23 cellular contexts compared by ENCODE assay signal in genomic region chr1:203660931-203661484, GRCh38. TPM values are rescaled to one million over a fixed set of nuclear protein-coding genes. Genes with fewer than 3 reads are reported as not detected.
DNase-seq lines count a peak whose midpoint lies in the region; ATAC-seq, FAIRE-seq and TF ChIP-seq lines count a peak whose summit lies in the region.
"Had no signal": no experiment of that assay in that cellular context is flagged by ENCODE, and none has a peak within 500 bp of the region (broad histone marks: within the 10 kb centered on the region; RNA-seq: fewer than 3 reads in every experiment).

No MANE protein-coding gene starts in this region.

- no peaks in the 10 kb centered on the region for H3K9me3 Mint-ChIP-seq in activated T-cell treated with anti-CD3 and anti-CD28 coated beads, Interleukin-2, amount 50 U/mL, for 72 hours
- no peaks in the 10 kb centered on the region for H3K9me3 Mint-ChIP-seq in activated T-helper 1 cell treated with anti-CD3 and anti-CD28 coated beads, Interleukin-12 subunit alpha, Interleukin-12 subunit beta, Interleukin-2, Interleukin-4 antibody, amounts not matched to agents 30 ng/mL and 10 ng/mL and 1 ng/mL, durations not matched to agents 14 hours and 24 hours and 36 hours
- H3K9me3 Mint-ChIP-seq: H9; stimulated activated naive CD8-positive, alpha-beta T cell treated with anti-CD3 and anti-CD28 coated beads, Interleukin-15, Interleukin-2, amounts not matched to agents 100 ng/mL and 50 ng/mL, for 24 hours; T-helper 1 cell treated with Interleukin-12 subunit alpha and Interleukin-12 subunit beta and Interleukin-4 antibody, amounts not matched to agents 30 μg/mL and 1 μg/mL, for 36 hours had no signal

- peaks cover 53% of the 10 kb centered on the region for H3K4me1 Mint-ChIP-seq in activated T-cell treated with anti-CD3 and anti-CD28 coated beads, Interleukin-2, amount 50 U/mL, for 72 hours (ENCODE audit: low read depth)
- H3K4me1 Mint-ChIP-seq in activated T-helper 1 cell treated with anti-CD3 and anti-CD28 coated beads, Interleukin-12 subunit alpha, Interleukin-12 subunit beta, Interleukin-2, Interleukin-4 antibody, amounts not matched to agents 30 ng/mL and 10 ng/mL and 1 ng/mL, durations not matched to agents 14 hours and 24 hours and 36 hours (ENCODE audit: low read depth), result peaks cover 61% of the 10 kb centered on the region

- dilution Hi-C loops in keratinocyte (cut with MboI; ENCODE audit: extremely low pct_ligation_motif_present, low sequenced_read_pairs), result no loop called here

- POLR2A ChIA-PET in RWPE1 (lab: Yijun Ruan, JAX; ENCODE audit: low non-redundant PET), result interaction anchor here (0.7 kb wide), 1 partner anchor 74 kb away, joined by 5 read pairs; no protein-coding TSS in a partner anchor

- H3K27ac ChIP-seq in keratinocyte (ENCODE audit: control insufficient read depth, insufficient read depth, low read length) (peak overlapping the region; percentile 21), uterus (peak overlapping the region; percentile 57 to 94), RWPE1 (no peak overlapping the region)
- H3K27ac ChIP-seq: C4-2B, cardiac muscle cell, ovary, upper lobe of right lung, WERI-Rb-1 had no signal

- H3K9me3 ChIP-seq in keratinocyte (ENCODE audit: control insufficient read depth, low read depth, low read length), result no peaks in the 10 kb centered on the region
- no peaks in the 10 kb centered on the region for H3K9me3 ChIP-seq in uterus
- H3K9me3 ChIP-seq in MG63, result no peaks in the 10 kb centered on the region
- H3K9me3 ChIP-seq: ovary, upper lobe of right lung had no signal

- peaks cover 49% of the 10 kb centered on the region for H3K79me2 ChIP-seq in keratinocyte (ENCODE audit: control insufficient read depth, insufficient read depth, low read length)

- H4K20me1 ChIP-seq in keratinocyte (ENCODE audit: control insufficient read depth, extremely low read depth, insufficient read depth, low read length), result no peaks in the 10 kb centered on the region

- no peaks in the 10 kb centered on the region for H3K27me3 Mint-ChIP-seq in activated T-cell treated with anti-CD3 and anti-CD28 coated beads, Interleukin-2, amount 50 U/mL, for 72 hours (ENCODE audit: low read depth)
- H3K27me3 Mint-ChIP-seq in activated T-helper 1 cell treated with anti-CD3 and anti-CD28 coated beads, Interleukin-12 subunit alpha, Interleukin-12 subunit beta, Interleukin-2, Interleukin-4 antibody, amounts not matched to agents 30 ng/mL and 10 ng/mL and 1 ng/mL, durations not matched to agents 14 hours and 24 hours and 36 hours (ENCODE audit: insufficient read depth), result no peaks in the 10 kb centered on the region
- H3K27me3 Mint-ChIP-seq: stimulated activated naive CD8-positive, alpha-beta T cell treated with anti-CD3 and anti-CD28 coated beads, Interleukin-15, Interleukin-2, amounts not matched to agents 100 ng/mL and 50 ng/mL, for 24 hours had no signal

- no peak for TF ChIP-seq CTCF in keratinocyte (optimal IDR thresholded peaks at IDR 0.05 in 1 of 3, IDR thresholded peaks at IDR 0.05 in 1 of 3, conservative IDR thresholded peaks at IDR 0.05 in 1 of 3; ENCODE audit: extremely low read depth in 1 of 3, insufficient read depth in 2 of 3, low read length in 3 of 3)
- TF ChIP-seq CTCF in uterus (IDR thresholded peaks at IDR 0.05), result no peak
- TF ChIP-seq CTCF in RWPE1 (conservative IDR thresholded peaks at IDR 0.05; ENCODE audit: low read depth), result no peak

- no peak for DNase-seq in activated T-cell treated with anti-CD3 and anti-CD28 coated beads, Interleukin-2, amount 50 U/mL, for 72 hours
- DNase-seq in activated T-cell treated with anti-CD3 and anti-CD28 coated beads, Interleukin-2, amount 50 U/mL, for 1 hour, result no peak
- no peak for DNase-seq in activated T-helper 1 cell treated with anti-CD3 and anti-CD28 coated beads, Interleukin-12 subunit alpha, Interleukin-12 subunit beta, Interleukin-2, Interleukin-4 antibody, amounts not matched to agents 30 ng/mL and 10 ng/mL and 1 ng/mL, durations not matched to agents 14 hours and 24 hours and 36 hours (ENCODE audit: low spot score)
- DNase-seq in keratinocyte (ENCODE audit: low read depth, low spot score) (no peak), uterus (no peak), RWPE1 (ENCODE audit: low spot score) (no peak), MG63 (no peak)
- DNase-seq in stimulated activated CD4-positive, alpha-beta T cell treated with anti-CD3 and anti-CD28 coated beads, Interleukin-4, amount 100 ng/mL, for 1 hour, result no peak
- DNase-seq: activated gamma-delta T cell; H9; head of caudate nucleus; NCI-H1436; NCI-H2171 treated with DMSO at 0.1 percent for 48 hours; ovary; SIG-M5; stimulated activated CD4-positive, alpha-beta T cell treated with anti-CD3 and anti-CD28 coated beads, Interleukin-2, amount 100 ng/mL, for 24 hours; WERI-Rb-1 had no signal

- H3K27me3 ChIP-seq in keratinocyte (ENCODE audit: control insufficient read depth, extremely low read depth, insufficient read depth, low read length) (no peaks in the 10 kb centered on the region), uterus (no peaks in the 10 kb centered on the region), MG63 (no peaks in the 10 kb centered on the region)
- H3K27me3 ChIP-seq: ovary, upper lobe of right lung had no signal

- TF ChIP-seq POLR2A in uterus (IDR thresholded peaks at IDR 0.05), result no peak

- H3K9me1 ChIP-seq in keratinocyte (ENCODE audit: control insufficient read depth, extremely low read depth, insufficient read depth, low read length), result peaks cover 2% of the 10 kb centered on the region

- H3K9ac ChIP-seq in keratinocyte (ENCODE audit: control insufficient read depth, extremely low read depth, insufficient read depth, low read length), result no peak overlapping the region

- ATAC-seq in activated T-cell treated with anti-CD3 and anti-CD28 coated beads, Interleukin-2, amount 50 U/mL, for 72 hours (replicated peaks in 1 of 2), result no peak
- ATAC-seq: esophagus mucosa had no signal

- no peak overlapping the region for H3K4me3 Mint-ChIP-seq in activated T-cell treated with anti-CD3 and anti-CD28 coated beads, Interleukin-2, amount 50 U/mL, for 72 hours
- no peak overlapping the region for H3K4me3 Mint-ChIP-seq in activated T-helper 1 cell treated with anti-CD3 and anti-CD28 coated beads, Interleukin-12 subunit alpha, Interleukin-12 subunit beta, Interleukin-2, Interleukin-4 antibody, amounts not matched to agents 30 ng/mL and 10 ng/mL and 1 ng/mL, durations not matched to agents 14 hours and 24 hours and 36 hours
- H3K4me3 Mint-ChIP-seq: H9; stimulated activated naive CD8-positive, alpha-beta T cell treated with anti-CD3 and anti-CD28 coated beads, Interleukin-15, Interleukin-2, amounts not matched to agents 100 ng/mL and 50 ng/mL, for 24 hours; T-helper 1 cell treated with Interleukin-12 subunit alpha and Interleukin-12 subunit beta and Interleukin-4 antibody, amounts not matched to agents 30 μg/mL and 1 μg/mL, for 36 hours had no signal

- no peak overlapping the region for H3K4me3 ChIP-seq in keratinocyte (ENCODE audit: control insufficient read depth in 2 of 3, extremely low read depth in 1 of 3, insufficient read depth in 2 of 3, low read depth in 1 of 3, low read length in 3 of 3)
- no peak overlapping the region for H3K4me3 ChIP-seq in uterus
- no peak overlapping the region for H3K4me3 ChIP-seq in MG63
- H3K4me3 ChIP-seq: cardiac muscle cell, ovary, upper lobe of right lung had no signal

- CTCF ChIA-PET in RWPE1 (lab: Yijun Ruan, JAX), result interaction anchor here (0.6 to 1.6 kb wide), 4 partner anchors 12 to 394 kb away, joined by 3 to 4 read pairs (median 3); no protein-coding TSS in a partner anchor

- intact Hi-C loops in activated T-helper 1 cell treated with anti-CD3 and anti-CD28 coated beads, Interleukin-12 subunit alpha, Interleukin-12 subunit beta, Interleukin-2, Interleukin-4 antibody, amounts not matched to agents 30 ng/mL and 10 ng/mL and 1 ng/mL, durations not matched to agents 14 hours and 24 hours and 36 hours (cut with micrococcal nuclease), result no loop called here
- intact Hi-C loops in uterus (cut with DNase I; ENCODE audit: low total_unique reads), result no loop called here

- no peaks in the 10 kb centered on the region for H3K36me3 Mint-ChIP-seq in activated T-cell treated with anti-CD3 and anti-CD28 coated beads, Interleukin-2, amount 50 U/mL, for 72 hours (ENCODE audit: insufficient read depth in 2 of 2)
- peaks cover 22% of the 10 kb centered on the region for H3K36me3 Mint-ChIP-seq in activated T-helper 1 cell treated with anti-CD3 and anti-CD28 coated beads, Interleukin-12 subunit alpha, Interleukin-12 subunit beta, Interleukin-2, Interleukin-4 antibody, amounts not matched to agents 30 ng/mL and 10 ng/mL and 1 ng/mL, durations not matched to agents 14 hours and 24 hours and 36 hours (ENCODE audit: low read depth)

- H3K4me1 ChIP-seq in keratinocyte (ENCODE audit: control insufficient read depth, extremely low read depth, insufficient read depth, low read length) (peaks cover 49% of the 10 kb centered on the region), uterus (peaks cover 15 to 17% of the 10 kb centered on the region in 2 donors)

- peaks cover 3 to 4% of the 10 kb centered on the region in 2 experiments for H3K36me3 ChIP-seq in keratinocyte (ENCODE audit: control insufficient read depth in 2 of 2, extremely low read depth in 1 of 2, insufficient read depth in 2 of 2, low read length in 2 of 2)
- no peaks in the 10 kb centered on the region for H3K36me3 ChIP-seq in uterus
- peaks cover 55% of the 10 kb centered on the region for H3K36me3 ChIP-seq in MG63
- H3K36me3 ChIP-seq: cardiac muscle cell, ovary, upper lobe of right lung, WERI-Rb-1 had no signal

- FAIRE-seq in keratinocyte (lab: Jason Lieb, UNC), result no peak

- peak overlapping the region; percentile 56 for H3K27ac Mint-ChIP-seq in activated T-cell treated with anti-CD3 and anti-CD28 coated beads, Interleukin-2, amount 50 U/mL, for 72 hours
- peak overlapping the region; percentile 52 for H3K27ac Mint-ChIP-seq in activated T-helper 1 cell treated with anti-CD3 and anti-CD28 coated beads, Interleukin-12 subunit alpha, Interleukin-12 subunit beta, Interleukin-2, Interleukin-4 antibody, amounts not matched to agents 30 ng/mL and 10 ng/mL and 1 ng/mL, durations not matched to agents 14 hours and 24 hours and 36 hours
- H3K27ac Mint-ChIP-seq: stimulated activated naive CD8-positive, alpha-beta T cell treated with anti-CD3 and anti-CD28 coated beads, Interleukin-15, Interleukin-2, amounts not matched to agents 100 ng/mL and 50 ng/mL, for 24 hours; T-helper 1 cell treated with Interleukin-12 subunit alpha and Interleukin-12 subunit beta and Interleukin-4 antibody, amounts not matched to agents 30 μg/mL and 1 μg/mL, for 36 hours had no signal

- no peak overlapping the region for H3K4me2 ChIP-seq in keratinocyte (ENCODE audit: control insufficient read depth, extremely low read depth, insufficient read depth, low read depth, low read length)

- no peak overlapping the region for H2AFZ ChIP-seq in keratinocyte (ENCODE audit: control insufficient read depth, low read length)

RNA-seq across cellular contexts. Expression of gene ATP2B4, which starts 34.4 kb away (rescaled TPM):
- total RNA-seq in activated T-cell treated with anti-CD3 and anti-CD28 coated beads, Interleukin-2, amount 50 U/mL, for 72 hours, result 10 to 100 TPM; 34.1 to 65.5 TPM
- 47.4 and 49.8 TPM in 2 replicates for total RNA-seq in activated T-helper 1 cell treated with anti-CD3 and anti-CD28 coated beads, Interleukin-12 subunit alpha, Interleukin-12 subunit beta, Interleukin-2, Interleukin-4 antibody, amounts not matched to agents 30 ng/mL and 10 ng/mL and 1 ng/mL, durations not matched to agents 14 hours and 24 hours and 36 hours
- polyA plus RNA-seq in keratinocyte, result 76.9 to 112 TPM (median 84.8 TPM) in 3 replicates
- 27.7 TPM for polyA plus RNA-seq in keratinocyte (2011; ENCODE audit: low read depth)
- polyA plus RNA-seq in keratinocyte (2011; cell fraction: cytosol; rRNA removed), result 26.3 and 45.0 TPM in 2 replicates
- polyA plus RNA-seq in keratinocyte (2011; cell fraction: nucleus; rRNA removed), result 201 and 208 TPM in 2 replicates
- polyA plus RNA-seq in keratinocyte (2012; ENCODE audit: low replicate concordance), result 61.6 and 86.8 TPM in 2 replicates
- polyA minus RNA-seq in keratinocyte, result 144 to 335 TPM (median 224 TPM) in 3 replicates
- polyA minus RNA-seq in keratinocyte (2011; cell fraction: cytosol; rRNA and poly(A)+ RNA removed), result 83.3 TPM
- 266 and 461 TPM in 2 replicates for polyA minus RNA-seq in keratinocyte (2011; cell fraction: nucleus; rRNA and poly(A)+ RNA removed)
- total RNA-seq in uterus, result 100 to 1,000 TPM in 3 of 4 donors, 10 to 100 TPM in 1; 82.6 to 464 (median 215) TPM
- 37.6 and 43.6 TPM in 2 replicates for total RNA-seq in MG63 (2014; rRNA removed; shearing (Covaris generic); ENCODE audit: low replicate concordance)
